In genomic region chr4:151895671-151896070, GRCh38 we compare ENCODE assay signal across 25 cellular contexts.
"Had no signal": no experiment of that assay in that cellular context is flagged by ENCODE, and none has a peak within 500 bp of the region (broad histone marks: within the 10 kb centered on the region; RNA-seq: fewer than 3 reads in every experiment).

No MANE protein-coding gene starts in this region.

- H3K27ac ChIP-seq: colonic mucosa, coronary artery, dorsolateral prefrontal cortex, epithelial cell of prostate, esophagus squamous epithelium, foreskin keratinocyte, gastrocnemius medialis, gastroesophageal sphincter, heart left ventricle, heart right ventricle, hepatocyte had no signal

- H3K9me3 ChIP-seq: colonic mucosa, esophagus squamous epithelium, gastrocnemius medialis, heart right ventricle had no signal

- H3K4me1 ChIP-seq: colonic mucosa, foreskin keratinocyte, gastrocnemius medialis, gastroesophageal sphincter, heart left ventricle, heart right ventricle had no signal

- H3K27ac Mint-ChIP-seq: dendritic cell treated with granulocyte-macrophage colony-stimulating factor and Interleukin-4, amounts not matched to agents 40 ng/mL and 50 ng/mL, for 4 days; effector memory CD8-positive, alpha-beta T cell; endodermal cell had no signal

- H2AFZ ChIP-seq: hepatocyte had no signal

- H3K79me2 ChIP-seq: hepatocyte had no signal

- H3K27me3 Mint-ChIP-seq: effector memory CD8-positive, alpha-beta T cell had no signal

- H3K9me3 Mint-ChIP-seq: dendritic cell treated with granulocyte-macrophage colony-stimulating factor and Interleukin-4, amounts not matched to agents 40 ng/mL and 50 ng/mL, for 4 days; effector memory CD8-positive, alpha-beta T cell had no signal

- H3K4me3 ChIP-seq: colonic mucosa, coronary artery, dorsolateral prefrontal cortex, esophagus squamous epithelium, gastrocnemius medialis, gastroesophageal sphincter, heart left ventricle, heart right ventricle, hepatocyte had no signal

- DNase-seq: colonic mucosa; cortex of kidney; dermis blood vessel endothelial cell; dorsolateral prefrontal cortex; effector CD4-positive, alpha-beta T cell; effector CD8-positive, alpha-beta T cell; effector memory CD4-positive, alpha-beta T cell; effector memory CD8-positive, alpha-beta T cell; endodermal cell; erythroblast; esophagus squamous epithelium; foreskin fibroblast; foreskin keratinocyte; foreskin melanocyte; gastrocnemius medialis; glutamatergic neuron; head of caudate nucleus; heart left ventricle; heart right ventricle had no signal

- H3K27me3 ChIP-seq: colonic mucosa, dorsolateral prefrontal cortex, esophagus squamous epithelium, foreskin keratinocyte, gastrocnemius medialis, gastroesophageal sphincter, heart left ventricle, heart right ventricle had no signal

- H3K4me1 Mint-ChIP-seq: endodermal cell had no signal

- ATAC-seq: effector memory CD8-positive, alpha-beta T cell; esophagus mucosa; foreskin keratinocyte; gastrocnemius medialis; gastroesophageal sphincter; heart left ventricle; heart right ventricle had no signal

- H3K4me3 Mint-ChIP-seq: dendritic cell treated with granulocyte-macrophage colony-stimulating factor and Interleukin-4, amounts not matched to agents 40 ng/mL and 50 ng/mL, for 4 days; effector memory CD8-positive, alpha-beta T cell; endodermal cell had no signal

- H3K4me2 ChIP-seq: hepatocyte had no signal

- H3K36me3 ChIP-seq: colonic mucosa, esophagus squamous epithelium, gastrocnemius medialis, gastroesophageal sphincter, heart left ventricle, heart right ventricle had no signal
